16 cellular contexts compared by ENCODE assay signal in genomic region chr12:105552056-105552455, GRCh38.
DNase-seq lines count a peak whose midpoint lies in the region; ATAC-seq and TF ChIP-seq lines count a peak whose summit lies in the region.
"Had no signal": no experiment of that assay in that cellular context is flagged by ENCODE, and none has a peak within 500 bp of the region (broad histone marks: within the 10 kb centered on the region; RNA-seq: fewer than 3 reads in every experiment).

No MANE protein-coding gene starts in this region.

- H3K4me1 ChIP-seq in HEK293 (ENCODE audit: control insufficient read depth, insufficient read depth, low read length) (0 out of 2 replicates have a peak, but pooled peaks cover 3% of the 10 kb centered on the region), endodermal cell (ENCODE audit: control insufficient read depth, insufficient read depth, low read length) (peaks cover 11% of the 10 kb centered on the region), parathyroid adenoma (peaks cover 51% of the 10 kb centered on the region)

- DNase-seq in DMS 273 (lab: John Stamatoyannopoulos, UW; ENCODE audit: unreplicated experiment) (peak; percentile 5), DMS 273 treated with DMSO at 0.1 percent for 48 hours (lab: John Stamatoyannopoulos, UW) (no peak), endodermal cell (peak; percentile 20)
- DNase-seq: AML-193; Calu3; CD8-positive, alpha-beta T cell; GDM1; H9 had no signal

- no peaks in the 10 kb centered on the region for H3K36me3 Mint-ChIP-seq in endodermal cell (ENCODE audit: low read depth)
- H3K36me3 Mint-ChIP-seq: CD8-positive, alpha-beta T cell had no signal

- peaks cover 5% of the 10 kb centered on the region for H3K27me3 Mint-ChIP-seq in endodermal cell (ENCODE audit: insufficient read depth)

- no peak overlapping the region for H3K4me3 ChIP-seq in HEK293 (ENCODE audit: low read depth, low read length)
- no peak overlapping the region for H3K4me3 ChIP-seq in endodermal cell (ENCODE audit: low read length)
- no peak overlapping the region for H3K4me3 ChIP-seq in parathyroid adenoma (ENCODE audit: low read depth, low read length)
- H3K4me3 ChIP-seq: A549; BLaER1 treated with 17β-estradiol and CSF1 and Interleukin-3, amounts not matched to agents 10 nM and 100 nM had no signal

- H3K4me3 Mint-ChIP-seq in endodermal cell = no peak overlapping the region
- H3K4me3 Mint-ChIP-seq: CD8-positive, alpha-beta T cell; H9 had no signal

- peaks cover 21% of the 10 kb centered on the region for H3K4me1 Mint-ChIP-seq in endodermal cell

- H3K27ac ChIP-seq in HEK293 (ENCODE audit: extremely low read depth, low read depth, low read length) = no peak overlapping the region
- no peak overlapping the region for H3K27ac ChIP-seq in endodermal cell (ENCODE audit: low read depth, low read length)
- H3K27ac ChIP-seq in parathyroid adenoma = peak overlapping the region; percentile 82
- H3K27ac ChIP-seq: 22Rv1; A549; BLaER1 treated with 17β-estradiol and CSF1 and Interleukin-3, amounts not matched to agents 10 nM and 100 nM had no signal

- no peaks in the 10 kb centered on the region for H3K27me3 ChIP-seq in endodermal cell (ENCODE audit: control insufficient read depth, insufficient read depth, low read length, poor library complexity, severe bottlenecking)
- H3K27me3 ChIP-seq in parathyroid adenoma (ENCODE audit: control insufficient read depth, insufficient read depth, low read length) = no peaks in the 10 kb centered on the region
- H3K27me3 ChIP-seq: BLaER1 treated with 17β-estradiol and CSF1 and Interleukin-3, amounts not matched to agents 10 nM and 100 nM had no signal

- CTCF ChIA-PET in HEK293 (lab: Yijun Ruan, JAX) = interaction anchor here (0.5 kb wide), 1 partner anchor 77 kb away, joined by 5 read pairs; no protein-coding TSS in a partner anchor

- H2AFZ ChIP-seq in parathyroid adenoma = no peak overlapping the region

- no peak overlapping the region for H3K4me2 ChIP-seq in parathyroid adenoma (ENCODE audit: low read length)
- H3K4me2 ChIP-seq: A549; BLaER1 treated with 17β-estradiol and CSF1 and Interleukin-3, amounts not matched to agents 10 nM and 100 nM had no signal

- POLR2A ChIA-PET in HEK293 (lab: Yijun Ruan, JAX) = interaction anchor here (1.1 kb wide), 1 partner anchor 16 kb away, joined by 3 read pairs; no protein-coding TSS in a partner anchor

- no peak overlapping the region for H3K9ac ChIP-seq in endodermal cell (ENCODE audit: extremely low read depth, low read length, poor library complexity, severe bottlenecking)
- H3K9ac ChIP-seq in parathyroid adenoma = no peak overlapping the region
- H3K9ac ChIP-seq: BLaER1 treated with 17β-estradiol and CSF1 and Interleukin-3, amounts not matched to agents 10 nM and 100 nM had no signal

- H3K79me2 ChIP-seq in parathyroid adenoma = no peaks in the 10 kb centered on the region

- no peak for ATAC-seq in GM21423 (IDR thresholded peaks at IDR 0.05; ENCODE audit: unreplicated experiment)
- no peak for ATAC-seq in GM18861 (IDR thresholded peaks at IDR 0.05; ENCODE audit: unreplicated experiment)
- ATAC-seq: A549; CD8-positive, alpha-beta T cell; HepG2 had no signal

- no peaks in the 10 kb centered on the region for H3K9me3 Mint-ChIP-seq in endodermal cell
- H3K9me3 Mint-ChIP-seq: CD8-positive, alpha-beta T cell; H9 had no signal

- H3K9me3 ChIP-seq in HEK293 (ENCODE audit: control insufficient read depth, insufficient read depth, low read depth, low read length) (no peaks in the 10 kb centered on the region), endodermal cell (ENCODE audit: control insufficient read depth, low read length) (no peaks in the 10 kb centered on the region), parathyroid adenoma (ENCODE audit: control insufficient read depth, low read length) (no peaks in the 10 kb centered on the region)
- H3K9me3 ChIP-seq: A549 had no signal

- no peaks in the 10 kb centered on the region for H3K36me3 ChIP-seq in HEK293 (ENCODE audit: control insufficient read depth in 2 of 2, insufficient read depth in 1 of 2, low read length in 2 of 2)
- no peaks in the 10 kb centered on the region for H3K36me3 ChIP-seq in endodermal cell (ENCODE audit: control insufficient read depth, insufficient read depth, low read length)
- H3K36me3 ChIP-seq in parathyroid adenoma (ENCODE audit: control insufficient read depth, insufficient read depth, low read length) = no peaks in the 10 kb centered on the region
- H3K36me3 ChIP-seq: BLaER1 treated with 17β-estradiol and CSF1 and Interleukin-3, amounts not matched to agents 10 nM and 100 nM had no signal

- no peak overlapping the region for H3K27ac Mint-ChIP-seq in endodermal cell
- H3K27ac Mint-ChIP-seq: CD8-positive, alpha-beta T cell; H9 had no signal

- TF ChIP-seq CTCF in HEK293 (tag by site-specific recombination; IDR thresholded peaks at IDR 0.05) (no peak), endodermal cell (conservative IDR thresholded peaks at IDR 0.05) (no peak), parathyroid adenoma (IDR thresholded peaks at IDR 0.05) (no peak)

TF ChIP-seq in HEK293, 187 proteins besides CTCF, POLR2A, EP300 and RAD21:
- TF ChIP-seq, protein P1, sequence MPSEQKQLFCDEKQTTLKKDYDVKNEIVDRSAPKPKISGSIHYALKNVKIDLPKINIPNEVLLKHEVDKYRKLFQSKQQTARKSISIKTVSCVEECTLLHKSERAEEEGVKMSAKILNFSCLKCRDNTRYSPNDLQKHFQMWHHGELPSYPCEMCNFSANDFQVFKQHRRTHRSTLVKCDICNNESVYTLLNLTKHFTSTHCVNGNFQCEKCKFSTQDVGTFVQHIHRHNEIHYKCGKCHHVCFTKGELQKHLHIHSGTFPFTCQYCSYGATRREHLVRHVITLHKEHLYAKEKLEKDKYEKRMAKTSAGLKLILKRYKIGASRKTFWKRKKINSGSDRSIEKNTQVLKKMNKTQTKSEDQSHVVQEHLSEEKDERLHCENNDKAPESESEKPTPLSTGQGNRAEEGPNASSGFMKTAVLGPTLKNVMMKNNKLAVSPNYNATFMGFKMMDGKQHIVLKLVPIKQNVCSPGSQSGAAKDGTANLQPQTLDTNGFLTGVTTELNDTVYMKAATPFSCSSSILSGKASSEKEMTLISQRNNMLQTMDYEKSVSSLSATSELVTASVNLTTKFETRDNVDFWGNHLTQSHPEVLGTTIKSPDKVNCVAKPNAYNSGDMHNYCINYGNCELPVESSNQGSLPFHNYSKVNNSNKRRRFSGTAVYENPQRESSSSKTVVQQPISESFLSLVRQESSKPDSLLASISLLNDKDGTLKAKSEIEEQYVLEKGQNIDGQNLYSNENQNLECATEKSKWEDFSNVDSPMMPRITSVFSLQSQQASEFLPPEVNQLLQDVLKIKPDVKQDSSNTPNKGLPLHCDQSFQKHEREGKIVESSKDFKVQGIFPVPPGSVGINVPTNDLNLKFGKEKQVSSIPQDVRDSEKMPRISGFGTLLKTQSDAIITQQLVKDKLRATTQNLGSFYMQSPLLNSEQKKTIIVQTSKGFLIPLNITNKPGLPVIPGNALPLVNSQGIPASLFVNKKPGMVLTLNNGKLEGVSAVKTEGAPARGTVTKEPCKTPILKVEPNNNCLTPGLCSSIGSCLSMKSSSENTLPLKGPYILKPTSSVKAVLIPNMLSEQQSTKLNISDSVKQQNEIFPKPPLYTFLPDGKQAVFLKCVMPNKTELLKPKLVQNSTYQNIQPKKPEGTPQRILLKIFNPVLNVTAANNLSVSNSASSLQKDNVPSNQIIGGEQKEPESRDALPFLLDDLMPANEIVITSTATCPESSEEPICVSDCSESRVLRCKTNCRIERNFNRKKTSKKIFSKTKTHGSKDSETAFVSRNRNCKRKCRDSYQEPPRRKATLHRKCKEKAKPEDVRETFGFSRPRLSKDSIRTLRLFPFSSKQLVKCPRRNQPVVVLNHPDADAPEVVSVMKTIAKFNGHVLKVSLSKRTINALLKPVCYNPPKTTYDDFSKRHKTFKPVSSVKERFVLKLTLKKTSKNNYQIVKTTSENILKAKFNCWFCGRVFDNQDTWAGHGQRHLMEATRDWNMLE (tag by site-specific recombination; conservative IDR thresholded peaks at IDR 0.05; ENCODE audit: low read depth) = no peak
- TF ChIP-seq ZFHX2 (tag by site-specific recombination; conservative IDR thresholded peaks at IDR 0.05) = 0 out of 2 replicates have a peak, but pooled peaks have one; percentile 11
TF ChIP-seq in HEK293: peak in this region for 1.
